In the genomic region with DNA sequence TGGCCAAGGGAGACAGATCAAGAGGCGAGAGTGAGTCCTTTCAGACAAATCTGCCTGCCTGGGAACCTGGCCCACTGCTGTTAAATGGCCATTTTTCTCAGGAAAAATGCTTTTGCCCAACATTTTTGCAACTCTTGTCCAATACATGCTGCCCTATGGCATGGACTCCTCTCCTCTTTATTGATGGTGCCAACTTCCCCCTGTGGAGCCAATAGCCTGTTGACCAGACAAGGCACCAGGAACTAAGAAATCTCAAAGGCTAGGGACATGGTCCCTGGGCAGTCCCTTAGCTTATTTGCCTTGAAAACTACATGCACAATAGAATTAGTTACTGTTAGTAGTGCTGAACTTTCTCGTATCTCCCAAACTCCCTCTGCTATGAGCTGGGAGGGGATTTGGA, we compare ENCODE assay signal across 6 cellular contexts.
"Had no signal": no experiment of that assay in that cellular context is flagged by ENCODE, and none has a peak within 500 bp of the region (broad histone marks: within the 10 kb centered on the region; RNA-seq: fewer than 3 reads in every experiment).

No MANE protein-coding gene starts in this region.

- DNase-seq: IMR-90, KBM-7 had no signal

- H3K27me3 Mint-ChIP-seq: IgD-negative memory B cell had no signal

- H3K4me1 Mint-ChIP-seq: IgD-negative memory B cell had no signal

- H3K4me3 ChIP-seq: K562 had no signal

- H3K27ac Mint-ChIP-seq: IgD-negative memory B cell had no signal

- ATAC-seq: HepG2, K562 had no signal

- H3K4me3 Mint-ChIP-seq: IgD-negative memory B cell had no signal

- H3K27ac ChIP-seq: HL-60 had no signal
